ENCODE assay signal across 1 cellular context in the genomic region with DNA sequence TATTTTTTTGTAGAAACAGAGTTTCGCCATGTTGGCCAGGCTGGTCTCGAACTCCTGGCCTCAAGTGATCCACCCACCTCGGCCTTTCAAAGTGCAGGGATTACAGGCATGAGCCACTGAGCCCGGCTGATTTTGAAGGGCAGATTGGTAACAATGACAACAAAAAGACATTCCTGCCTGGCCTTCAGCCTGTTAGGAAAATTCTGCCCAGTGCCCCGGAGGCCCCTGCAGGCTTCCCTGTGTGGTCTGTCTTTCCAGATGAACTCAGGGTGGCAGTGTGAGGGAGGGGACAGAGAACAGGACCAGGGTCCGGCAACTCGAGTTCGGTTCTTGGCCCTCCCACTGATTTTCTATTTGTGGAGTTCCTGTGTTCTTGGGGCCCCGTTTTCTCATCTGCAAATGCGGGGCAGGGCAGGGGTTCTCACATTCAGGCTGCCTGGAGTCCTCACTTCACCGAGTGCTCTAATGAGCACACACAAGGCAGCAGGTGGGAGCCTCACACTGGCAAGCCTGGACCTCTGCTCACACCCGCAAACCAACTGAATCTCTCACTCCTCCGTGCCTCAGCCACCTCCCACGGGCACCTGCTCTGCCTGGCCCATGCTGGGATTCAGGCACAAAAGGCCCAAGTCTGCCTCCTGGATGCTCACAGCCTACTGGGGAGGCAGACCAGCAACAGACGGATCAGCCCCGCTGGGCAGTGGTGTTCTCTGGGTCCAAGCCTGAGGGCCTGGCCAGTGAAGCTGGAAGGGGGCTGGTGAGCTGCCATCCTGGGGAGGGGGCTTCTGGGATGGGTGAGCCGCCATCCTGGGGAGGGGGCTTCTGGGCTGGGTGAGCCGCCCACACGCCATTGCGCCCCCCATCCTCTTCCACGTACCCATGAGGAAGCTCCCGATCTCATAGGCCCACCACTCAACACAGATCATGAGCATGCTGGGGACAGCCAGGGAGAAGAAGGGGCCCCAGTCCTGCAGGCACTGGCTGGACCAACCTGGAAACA.
TF ChIP-seq lines count a peak whose summit lies in the region.

No MANE protein-coding gene starts in this region.

TF ChIP-seq in H1, 55 proteins besides CTCF, POLR2A, EP300 and RAD21:
- TF ChIP-seq CHD2 (IDR thresholded peaks at IDR 0.05; ENCODE audit: low read length) (no peak), ASH2L (IDR thresholded peaks at IDR 0.05; ENCODE audit: low read length) (no peak)
- TF ChIP-seq, protein P1, sequence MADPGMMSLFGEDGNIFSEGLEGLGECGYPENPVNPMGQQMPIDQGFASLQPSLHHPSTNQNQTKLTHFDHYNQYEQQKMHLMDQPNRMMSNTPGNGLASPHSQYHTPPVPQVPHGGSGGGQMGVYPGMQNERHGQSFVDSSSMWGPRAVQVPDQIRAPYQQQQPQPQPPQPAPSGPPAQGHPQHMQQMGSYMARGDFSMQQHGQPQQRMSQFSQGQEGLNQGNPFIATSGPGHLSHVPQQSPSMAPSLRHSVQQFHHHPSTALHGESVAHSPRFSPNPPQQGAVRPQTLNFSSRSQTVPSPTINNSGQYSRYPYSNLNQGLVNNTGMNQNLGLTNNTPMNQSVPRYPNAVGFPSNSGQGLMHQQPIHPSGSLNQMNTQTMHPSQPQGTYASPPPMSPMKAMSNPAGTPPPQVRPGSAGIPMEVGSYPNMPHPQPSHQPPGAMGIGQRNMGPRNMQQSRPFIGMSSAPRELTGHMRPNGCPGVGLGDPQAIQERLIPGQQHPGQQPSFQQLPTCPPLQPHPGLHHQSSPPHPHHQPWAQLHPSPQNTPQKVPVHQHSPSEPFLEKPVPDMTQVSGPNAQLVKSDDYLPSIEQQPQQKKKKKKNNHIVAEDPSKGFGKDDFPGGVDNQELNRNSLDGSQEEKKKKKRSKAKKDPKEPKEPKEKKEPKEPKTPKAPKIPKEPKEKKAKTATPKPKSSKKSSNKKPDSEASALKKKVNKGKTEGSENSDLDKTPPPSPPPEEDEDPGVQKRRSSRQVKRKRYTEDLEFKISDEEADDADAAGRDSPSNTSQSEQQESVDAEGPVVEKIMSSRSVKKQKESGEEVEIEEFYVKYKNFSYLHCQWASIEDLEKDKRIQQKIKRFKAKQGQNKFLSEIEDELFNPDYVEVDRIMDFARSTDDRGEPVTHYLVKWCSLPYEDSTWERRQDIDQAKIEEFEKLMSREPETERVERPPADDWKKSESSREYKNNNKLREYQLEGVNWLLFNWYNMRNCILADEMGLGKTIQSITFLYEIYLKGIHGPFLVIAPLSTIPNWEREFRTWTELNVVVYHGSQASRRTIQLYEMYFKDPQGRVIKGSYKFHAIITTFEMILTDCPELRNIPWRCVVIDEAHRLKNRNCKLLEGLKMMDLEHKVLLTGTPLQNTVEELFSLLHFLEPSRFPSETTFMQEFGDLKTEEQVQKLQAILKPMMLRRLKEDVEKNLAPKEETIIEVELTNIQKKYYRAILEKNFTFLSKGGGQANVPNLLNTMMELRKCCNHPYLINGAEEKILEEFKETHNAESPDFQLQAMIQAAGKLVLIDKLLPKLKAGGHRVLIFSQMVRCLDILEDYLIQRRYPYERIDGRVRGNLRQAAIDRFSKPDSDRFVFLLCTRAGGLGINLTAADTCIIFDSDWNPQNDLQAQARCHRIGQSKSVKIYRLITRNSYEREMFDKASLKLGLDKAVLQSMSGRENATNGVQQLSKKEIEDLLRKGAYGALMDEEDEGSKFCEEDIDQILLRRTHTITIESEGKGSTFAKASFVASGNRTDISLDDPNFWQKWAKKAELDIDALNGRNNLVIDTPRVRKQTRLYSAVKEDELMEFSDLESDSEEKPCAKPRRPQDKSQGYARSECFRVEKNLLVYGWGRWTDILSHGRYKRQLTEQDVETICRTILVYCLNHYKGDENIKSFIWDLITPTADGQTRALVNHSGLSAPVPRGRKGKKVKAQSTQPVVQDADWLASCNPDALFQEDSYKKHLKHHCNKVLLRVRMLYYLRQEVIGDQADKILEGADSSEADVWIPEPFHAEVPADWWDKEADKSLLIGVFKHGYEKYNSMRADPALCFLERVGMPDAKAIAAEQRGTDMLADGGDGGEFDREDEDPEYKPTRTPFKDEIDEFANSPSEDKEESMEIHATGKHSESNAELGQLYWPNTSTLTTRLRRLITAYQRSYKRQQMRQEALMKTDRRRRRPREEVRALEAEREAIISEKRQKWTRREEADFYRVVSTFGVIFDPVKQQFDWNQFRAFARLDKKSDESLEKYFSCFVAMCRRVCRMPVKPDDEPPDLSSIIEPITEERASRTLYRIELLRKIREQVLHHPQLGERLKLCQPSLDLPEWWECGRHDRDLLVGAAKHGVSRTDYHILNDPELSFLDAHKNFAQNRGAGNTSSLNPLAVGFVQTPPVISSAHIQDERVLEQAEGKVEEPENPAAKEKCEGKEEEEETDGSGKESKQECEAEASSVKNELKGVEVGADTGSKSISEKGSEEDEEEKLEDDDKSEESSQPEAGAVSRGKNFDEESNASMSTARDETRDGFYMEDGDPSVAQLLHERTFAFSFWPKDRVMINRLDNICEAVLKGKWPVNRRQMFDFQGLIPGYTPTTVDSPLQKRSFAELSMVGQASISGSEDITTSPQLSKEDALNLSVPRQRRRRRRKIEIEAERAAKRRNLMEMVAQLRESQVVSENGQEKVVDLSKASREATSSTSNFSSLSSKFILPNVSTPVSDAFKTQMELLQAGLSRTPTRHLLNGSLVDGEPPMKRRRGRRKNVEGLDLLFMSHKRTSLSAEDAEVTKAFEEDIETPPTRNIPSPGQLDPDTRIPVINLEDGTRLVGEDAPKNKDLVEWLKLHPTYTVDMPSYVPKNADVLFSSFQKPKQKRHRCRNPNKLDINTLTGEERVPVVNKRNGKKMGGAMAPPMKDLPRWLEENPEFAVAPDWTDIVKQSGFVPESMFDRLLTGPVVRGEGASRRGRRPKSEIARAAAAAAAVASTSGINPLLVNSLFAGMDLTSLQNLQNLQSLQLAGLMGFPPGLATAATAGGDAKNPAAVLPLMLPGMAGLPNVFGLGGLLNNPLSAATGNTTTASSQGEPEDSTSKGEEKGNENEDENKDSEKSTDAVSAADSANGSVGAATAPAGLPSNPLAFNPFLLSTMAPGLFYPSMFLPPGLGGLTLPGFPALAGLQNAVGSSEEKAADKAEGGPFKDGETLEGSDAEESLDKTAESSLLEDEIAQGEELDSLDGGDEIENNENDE (IDR thresholded peaks at IDR 0.05; ENCODE audit: insufficient replicate concordance, low read length): no peak
